Comparison of ENCODE assay signal across 1 cellular context in the genomic region with DNA sequence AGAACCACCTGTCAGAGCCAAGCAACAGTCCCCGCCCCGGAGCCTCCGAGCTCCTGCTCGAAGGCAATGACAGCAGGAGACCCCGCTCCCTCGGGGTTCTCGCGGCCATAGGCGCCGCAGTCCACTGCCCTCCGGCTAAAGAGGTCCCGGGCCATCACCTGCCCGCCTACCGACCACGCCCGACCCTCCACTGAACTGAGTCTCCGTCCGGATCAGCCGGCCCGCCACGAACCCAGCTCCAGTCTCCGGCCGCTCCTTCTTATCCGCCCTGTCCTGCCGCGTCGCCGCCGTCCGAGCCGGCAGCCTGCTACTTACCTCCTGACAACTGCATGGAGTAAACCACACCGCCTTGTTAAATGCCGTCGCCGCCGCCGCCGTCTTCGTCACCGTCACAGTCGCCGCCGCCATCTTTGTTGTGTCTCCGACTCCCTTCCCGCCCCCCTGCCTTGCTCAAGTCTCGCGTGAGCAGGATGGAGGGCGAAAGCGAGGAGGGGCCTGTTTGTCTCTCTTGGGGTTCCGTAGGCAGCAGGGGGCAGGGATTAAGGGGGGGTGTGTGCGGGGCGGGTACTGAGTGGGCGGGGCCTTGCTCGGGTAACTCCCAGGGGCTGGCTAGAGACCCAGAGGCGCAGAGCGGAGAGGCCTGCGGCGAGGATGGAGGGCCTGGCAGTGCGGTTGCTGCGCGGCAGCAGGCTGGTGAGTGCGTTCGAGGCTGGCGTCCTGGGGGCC.
TF ChIP-seq lines count a peak whose summit lies in the region.

ACADSB (plus strand) TSS at position 628 of the 726 bp plus-strand sequence; CDS start at position 652, 24 bp downstream.
A gene with protein sequence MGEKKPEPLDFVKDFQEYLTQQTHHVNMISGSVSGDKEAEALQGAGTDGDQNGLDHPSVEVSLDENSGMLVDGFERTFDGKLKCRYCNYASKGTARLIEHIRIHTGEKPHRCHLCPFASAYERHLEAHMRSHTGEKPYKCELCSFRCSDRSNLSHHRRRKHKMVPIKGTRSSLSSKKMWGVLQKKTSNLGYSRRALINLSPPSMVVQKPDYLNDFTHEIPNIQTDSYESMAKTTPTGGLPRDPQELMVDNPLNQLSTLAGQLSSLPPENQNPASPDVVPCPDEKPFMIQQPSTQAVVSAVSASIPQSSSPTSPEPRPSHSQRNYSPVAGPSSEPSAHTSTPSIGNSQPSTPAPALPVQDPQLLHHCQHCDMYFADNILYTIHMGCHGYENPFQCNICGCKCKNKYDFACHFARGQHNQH (minus strand): TSS at position 417 of the 726 bp plus-strand sequence. CDS start 10,170 bp downstream, outside the sequence.

TF ChIP-seq in HepG2, 621 proteins besides CTCF, POLR2A, EP300 and RAD21 (continued from another document and continues in another):
- TF ChIP-seq, protein P1, sequence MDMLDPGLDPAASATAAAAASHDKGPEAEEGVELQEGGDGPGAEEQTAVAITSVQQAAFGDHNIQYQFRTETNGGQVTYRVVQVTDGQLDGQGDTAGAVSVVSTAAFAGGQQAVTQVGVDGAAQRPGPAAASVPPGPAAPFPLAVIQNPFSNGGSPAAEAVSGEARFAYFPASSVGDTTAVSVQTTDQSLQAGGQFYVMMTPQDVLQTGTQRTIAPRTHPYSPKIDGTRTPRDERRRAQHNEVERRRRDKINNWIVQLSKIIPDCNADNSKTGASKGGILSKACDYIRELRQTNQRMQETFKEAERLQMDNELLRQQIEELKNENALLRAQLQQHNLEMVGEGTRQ (IDR thresholded peaks at IDR 0.05; ENCODE audit: low read depth, low read length) = 0 out of 2 replicates have a peak, but pooled peaks have one; percentile 6
- TF ChIP-seq, protein P1 (CRISPR knock-in tag; IDR thresholded peaks at IDR 0.05; ENCODE audit: borderline replicate concordance) = no peak
- TF ChIP-seq ZNF225 (CRISPR knock-in tag; IDR thresholded peaks at IDR 0.05) = peak; percentile 89; the same call in 1 of the 2 replicates
- TF ChIP-seq XBP1 (CRISPR knock-in tag; IDR thresholded peaks at IDR 0.05) = no peak; the same call in 1 of the 2 replicates
- TF ChIP-seq ISX (CRISPR knock-in tag; conservative IDR thresholded peaks at IDR 0.05) = no peak
- TF ChIP-seq ZNF580 (CRISPR knock-in tag; IDR thresholded peaks at IDR 0.05; ENCODE audit: borderline replicate concordance, low read depth) = peak; percentile 70; the same call in 1 of the 2 replicates
- peak in 1 of 2 experiments; percentile 93; a peak in 2 of 4 replicates for TF ChIP-seq KLF16 (CRISPR knock-in tag; IDR thresholded peaks at IDR 0.05)
- TF ChIP-seq, protein P2, sequence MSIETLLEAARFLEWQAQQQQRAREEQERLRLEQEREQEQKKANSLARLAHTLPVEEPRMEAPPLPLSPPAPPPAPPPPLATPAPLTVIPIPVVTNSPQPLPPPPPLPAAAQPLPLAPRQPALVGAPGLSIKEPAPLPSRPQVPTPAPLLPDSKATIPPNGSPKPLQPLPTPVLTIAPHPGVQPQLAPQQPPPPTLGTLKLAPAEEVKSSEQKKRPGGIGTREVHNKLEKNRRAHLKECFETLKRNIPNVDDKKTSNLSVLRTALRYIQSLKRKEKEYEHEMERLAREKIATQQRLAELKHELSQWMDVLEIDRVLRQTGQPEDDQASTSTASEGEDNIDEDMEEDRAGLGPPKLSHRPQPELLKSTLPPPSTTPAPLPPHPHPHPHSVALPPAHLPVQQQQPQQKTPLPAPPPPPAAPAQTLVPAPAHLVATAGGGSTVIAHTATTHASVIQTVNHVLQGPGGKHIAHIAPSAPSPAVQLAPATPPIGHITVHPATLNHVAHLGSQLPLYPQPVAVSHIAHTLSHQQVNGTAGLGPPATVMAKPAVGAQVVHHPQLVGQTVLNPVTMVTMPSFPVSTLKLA (IDR thresholded peaks at IDR 0.05) = no peak
- TF ChIP-seq ZFAT (CRISPR knock-in tag; conservative IDR thresholded peaks at IDR 0.05) = no peak
- peak in 1 of 2 experiments; percentile 74; a peak in 2 of 4 replicates for TF ChIP-seq ATF4 (CRISPR knock-in tag; IDR thresholded peaks at IDR 0.05)
- TF ChIP-seq CCDC6 (CRISPR knock-in tag; IDR thresholded peaks at IDR 0.05) = peak; percentile 58; the same call in 1 of the 2 replicates
- TF ChIP-seq, protein P3, sequence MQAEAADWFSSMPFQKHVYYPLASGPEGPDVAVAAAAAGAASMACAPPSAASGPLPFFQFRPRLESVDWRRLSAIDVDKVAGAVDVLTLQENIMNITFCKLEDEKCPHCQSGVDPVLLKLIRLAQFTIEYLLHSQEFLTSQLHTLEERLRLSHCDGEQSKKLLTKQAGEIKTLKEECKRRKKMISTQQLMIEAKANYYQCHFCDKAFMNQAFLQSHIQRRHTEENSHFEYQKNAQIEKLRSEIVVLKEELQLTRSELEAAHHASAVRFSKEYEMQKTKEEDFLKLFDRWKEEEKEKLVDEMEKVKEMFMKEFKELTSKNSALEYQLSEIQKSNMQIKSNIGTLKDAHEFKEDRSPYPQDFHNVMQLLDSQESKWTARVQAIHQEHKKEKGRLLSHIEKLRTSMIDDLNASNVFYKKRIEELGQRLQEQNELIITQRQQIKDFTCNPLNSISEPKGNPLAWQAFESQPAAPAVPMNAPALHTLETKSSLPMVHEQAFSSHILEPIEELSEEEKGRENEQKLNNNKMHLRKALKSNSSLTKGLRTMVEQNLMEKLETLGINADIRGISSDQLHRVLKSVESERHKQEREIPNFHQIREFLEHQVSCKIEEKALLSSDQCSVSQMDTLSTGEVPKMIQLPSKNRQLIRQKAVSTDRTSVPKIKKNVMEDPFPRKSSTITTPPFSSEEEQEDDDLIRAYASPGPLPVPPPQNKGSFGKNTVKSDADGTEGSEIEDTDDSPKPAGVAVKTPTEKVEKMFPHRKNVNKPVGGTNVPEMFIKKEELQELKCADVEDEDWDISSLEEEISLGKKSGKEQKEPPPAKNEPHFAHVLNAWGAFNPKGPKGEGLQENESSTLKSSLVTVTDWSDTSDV (CRISPR knock-in tag; IDR thresholded peaks at IDR 0.05) = no peak
- peak; percentile 48; the same call in 1 of the 2 replicates for TF ChIP-seq RXRB (CRISPR knock-in tag; IDR thresholded peaks at IDR 0.05; ENCODE audit: borderline replicate concordance)
- no peak for TF ChIP-seq RFX5 (IDR thresholded peaks at IDR 0.05; ENCODE audit: low read depth, low read length)
- peak; percentile 78; the same call in 1 of the 2 replicates for TF ChIP-seq SP1 (IDR thresholded peaks at IDR 0.05)
- TF ChIP-seq SP1 (CRISPR knock-in tag; IDR thresholded peaks at IDR 0.05) = peak; percentile 91
- no peak for TF ChIP-seq ZNF562 (CRISPR knock-in tag; IDR thresholded peaks at IDR 0.05; ENCODE audit: borderline replicate concordance)
- peak; percentile 85; the same call in 1 of the 2 replicates for TF ChIP-seq REL (CRISPR knock-in tag; conservative IDR thresholded peaks at IDR 0.05)
- no peak for TF ChIP-seq FIP1L1 (IDR thresholded peaks at IDR 0.05; ENCODE audit: borderline replicate concordance, insufficient read depth, low read depth, low read length)
- peak; percentile 27; the same call in 1 of the 2 replicates for TF ChIP-seq ZBTB7B (CRISPR knock-in tag; IDR thresholded peaks at IDR 0.05)
- TF ChIP-seq, protein P4, sequence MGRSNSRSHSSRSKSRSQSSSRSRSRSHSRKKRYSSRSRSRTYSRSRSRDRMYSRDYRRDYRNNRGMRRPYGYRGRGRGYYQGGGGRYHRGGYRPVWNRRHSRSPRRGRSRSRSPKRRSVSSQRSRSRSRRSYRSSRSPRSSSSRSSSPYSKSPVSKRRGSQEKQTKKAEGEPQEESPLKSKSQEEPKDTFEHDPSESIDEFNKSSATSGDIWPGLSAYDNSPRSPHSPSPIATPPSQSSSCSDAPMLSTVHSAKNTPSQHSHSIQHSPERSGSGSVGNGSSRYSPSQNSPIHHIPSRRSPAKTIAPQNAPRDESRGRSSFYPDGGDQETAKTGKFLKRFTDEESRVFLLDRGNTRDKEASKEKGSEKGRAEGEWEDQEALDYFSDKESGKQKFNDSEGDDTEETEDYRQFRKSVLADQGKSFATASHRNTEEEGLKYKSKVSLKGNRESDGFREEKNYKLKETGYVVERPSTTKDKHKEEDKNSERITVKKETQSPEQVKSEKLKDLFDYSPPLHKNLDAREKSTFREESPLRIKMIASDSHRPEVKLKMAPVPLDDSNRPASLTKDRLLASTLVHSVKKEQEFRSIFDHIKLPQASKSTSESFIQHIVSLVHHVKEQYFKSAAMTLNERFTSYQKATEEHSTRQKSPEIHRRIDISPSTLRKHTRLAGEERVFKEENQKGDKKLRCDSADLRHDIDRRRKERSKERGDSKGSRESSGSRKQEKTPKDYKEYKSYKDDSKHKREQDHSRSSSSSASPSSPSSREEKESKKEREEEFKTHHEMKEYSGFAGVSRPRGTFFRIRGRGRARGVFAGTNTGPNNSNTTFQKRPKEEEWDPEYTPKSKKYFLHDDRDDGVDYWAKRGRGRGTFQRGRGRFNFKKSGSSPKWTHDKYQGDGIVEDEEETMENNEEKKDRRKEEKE (IDR thresholded peaks at IDR 0.05) = no peak
- 0 out of 2 replicates have a peak, but pooled peaks have one; percentile 41 for TF ChIP-seq ZNF274 (CRISPR knock-in tag; IDR thresholded peaks at IDR 0.05)
- TF ChIP-seq ZNF431 (CRISPR knock-in tag; IDR thresholded peaks at IDR 0.05; ENCODE audit: borderline replicate concordance, low read depth) = peak; percentile 79
- TF ChIP-seq ARID5B (CRISPR knock-in tag; IDR thresholded peaks at IDR 0.05) = peak; percentile 25
- TF ChIP-seq U2AF1 (optimal IDR thresholded peaks at IDR 0.05; ENCODE audit: low read depth, low read length) = no peak
- no peak; the same call in 1 of the 2 replicates for TF ChIP-seq ZMYM3 (CRISPR knock-in tag; IDR thresholded peaks at IDR 0.05)
- TF ChIP-seq TBL1XR1 (IDR thresholded peaks at IDR 0.05; ENCODE audit: borderline replicate concordance, low read length, partially characterized antibody) = peak; percentile 44
- TF ChIP-seq ZNF33A (CRISPR knock-in tag; IDR thresholded peaks at IDR 0.05; ENCODE audit: borderline replicate concordance) = peak; percentile 61; the same call in 1 of the 2 replicates
- TF ChIP-seq ZNF567 (CRISPR knock-in tag; IDR thresholded peaks at IDR 0.05; ENCODE audit: borderline replicate concordance) = no peak; the same call in 1 of the 2 replicates
- TF ChIP-seq DMAP1 (CRISPR knock-in tag; IDR thresholded peaks at IDR 0.05) = peak; percentile 89
- TF ChIP-seq, protein P5, sequence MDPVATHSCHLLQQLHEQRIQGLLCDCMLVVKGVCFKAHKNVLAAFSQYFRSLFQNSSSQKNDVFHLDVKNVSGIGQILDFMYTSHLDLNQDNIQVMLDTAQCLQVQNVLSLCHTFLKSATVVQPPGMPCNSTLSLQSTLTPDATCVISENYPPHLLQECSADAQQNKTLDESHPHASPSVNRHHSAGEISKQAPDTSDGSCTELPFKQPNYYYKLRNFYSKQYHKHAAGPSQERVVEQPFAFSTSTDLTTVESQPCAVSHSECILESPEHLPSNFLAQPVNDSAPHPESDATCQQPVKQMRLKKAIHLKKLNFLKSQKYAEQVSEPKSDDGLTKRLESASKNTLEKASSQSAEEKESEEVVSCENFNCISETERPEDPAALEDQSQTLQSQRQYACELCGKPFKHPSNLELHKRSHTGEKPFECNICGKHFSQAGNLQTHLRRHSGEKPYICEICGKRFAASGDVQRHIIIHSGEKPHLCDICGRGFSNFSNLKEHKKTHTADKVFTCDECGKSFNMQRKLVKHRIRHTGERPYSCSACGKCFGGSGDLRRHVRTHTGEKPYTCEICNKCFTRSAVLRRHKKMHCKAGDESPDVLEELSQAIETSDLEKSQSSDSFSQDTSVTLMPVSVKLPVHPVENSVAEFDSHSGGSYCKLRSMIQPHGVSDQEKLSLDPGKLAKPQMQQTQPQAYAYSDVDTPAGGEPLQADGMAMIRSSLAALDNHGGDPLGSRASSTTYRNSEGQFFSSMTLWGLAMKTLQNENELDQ (CRISPR knock-in tag; IDR thresholded peaks at IDR 0.05; ENCODE audit: borderline replicate concordance) = no peak
- TF ChIP-seq PCBP1 (IDR thresholded peaks at IDR 0.05; ENCODE audit: borderline replicate concordance, low read depth, low read length) = no peak
- TF ChIP-seq ZNF558 (CRISPR knock-in tag; IDR thresholded peaks at IDR 0.05; ENCODE audit: borderline replicate concordance) = 0 out of 2 replicates have a peak, but pooled peaks have one; percentile 32
- TF ChIP-seq BCL6 (CRISPR knock-in tag; IDR thresholded peaks at IDR 0.05) = peak; percentile 41; the same call in 1 of the 2 replicates
- peak; percentile 78 for TF ChIP-seq KAT7 (CRISPR knock-in tag; IDR thresholded peaks at IDR 0.05; ENCODE audit: borderline replicate concordance)
- peak; percentile 49 for TF ChIP-seq YEATS4 (CRISPR knock-in tag; IDR thresholded peaks at IDR 0.05; ENCODE audit: borderline replicate concordance)
